35 cellular contexts compared by ENCODE assay signal in the genomic region with DNA sequence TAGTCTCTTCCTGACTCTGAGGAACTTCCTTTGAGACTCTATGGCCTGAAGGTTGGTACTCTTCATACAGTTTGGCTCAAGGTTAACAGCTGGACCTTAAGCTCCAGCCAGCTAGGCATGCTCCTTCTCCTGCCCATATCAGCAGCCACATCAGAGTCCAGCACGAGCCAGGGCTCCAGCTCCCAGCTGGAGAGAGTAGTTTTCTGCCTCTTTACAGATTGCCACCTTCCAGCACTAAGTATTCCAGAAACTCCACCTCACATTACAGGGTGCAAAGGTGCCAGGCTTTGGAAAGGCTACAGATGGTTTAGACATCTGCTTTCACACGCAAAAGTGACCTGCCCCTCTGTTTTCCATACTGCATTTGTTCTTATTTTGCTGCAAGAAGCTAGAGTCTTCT. TPM values are rescaled to one million over a fixed set of nuclear protein-coding genes. Genes with fewer than 3 reads are reported as not detected.
"Had no signal": no experiment of that assay in that cellular context is flagged by ENCODE, and none has a peak within 500 bp of the region (broad histone marks: within the 10 kb centered on the region; RNA-seq: fewer than 3 reads in every experiment).

No MANE protein-coding gene starts in this region.

- H3K4me3 Mint-ChIP-seq: activated CD4-positive, alpha-beta memory T cell treated with anti-CD3 and anti-CD28 coated beads for 36 hours; activated CD4-positive, alpha-beta T cell treated with anti-CD3 and anti-CD28 coated beads for 36 hours; activated CD4-positive, alpha-beta T cell treated with anti-CD3 and anti-CD28 coated beads, Interleukin-2, amount 10 ng/mL, durations not matched to agents 24 days and 14 days; activated CD8-positive, alpha-beta memory T cell treated with anti-CD3 and anti-CD28 coated beads, Interleukin-2, amount 10 ng/mL, durations not matched to agents 7 days and 5 days; activated CD8-positive, alpha-beta T cell treated with anti-CD3 and anti-CD28 coated beads, Interleukin-2, amount 10 ng/mL, durations not matched to agents 7 days and 5 days; activated naive CD4-positive, alpha-beta T cell treated with anti-CD3 and anti-CD28 coated beads for 36 hours; activated naive CD4-positive, alpha-beta T cell treated with anti-CD3 and anti-CD28 coated beads, Interleukin-2, amount 50 U/mL, for 24 hours; activated naive CD8-positive, alpha-beta T cell treated with anti-CD3 and anti-CD28 coated beads for 36 hours; activated naive CD8-positive, alpha-beta T cell treated with anti-CD3 and anti-CD28 coated beads, Interleukin-2, amount 50 U/mL, for 24 hours; activated T-helper 1 cell treated with anti-CD3 and anti-CD28 coated beads, Interleukin-12 subunit alpha, Interleukin-12 subunit beta, Interleukin-2, Interleukin-4 antibody, amounts not matched to agents 30 ng/mL and 10 ng/mL and 1 ng/mL, durations not matched to agents 14 hours and 24 hours and 36 hours; brain; T-helper 17 cell; T-helper 2 cell treated with Interferon-gamma antibody and Interleukin-4, amounts not matched to agents 5 μg/mL and 100 μg/mL, for 36 hours had no signal

- H3K36me3 ChIP-seq: adrenal gland, breast epithelium, cardiac muscle cell, colonic mucosa, esophagus squamous epithelium, gastroesophageal sphincter had no signal

- H3K36me3 Mint-ChIP-seq: activated CD4-positive, alpha-beta memory T cell treated with anti-CD3 and anti-CD28 coated beads for 36 hours; activated CD8-positive, alpha-beta memory T cell treated with anti-CD3 and anti-CD28 coated beads, Interleukin-2, amount 10 ng/mL, durations not matched to agents 7 days and 5 days; activated naive CD4-positive, alpha-beta T cell treated with anti-CD3 and anti-CD28 coated beads, Interleukin-2, amount 50 U/mL, for 24 hours; activated naive CD8-positive, alpha-beta T cell treated with anti-CD3 and anti-CD28 coated beads for 36 hours; brain had no signal

- H3K4me1 Mint-ChIP-seq: activated CD4-positive, alpha-beta T cell treated with anti-CD3 and anti-CD28 coated beads, Interleukin-2, amount 10 ng/mL, durations not matched to agents 24 days and 14 days had no signal

- H3K4me3 ChIP-seq: adrenal gland, breast epithelium, cardiac muscle cell, colonic mucosa, esophagus squamous epithelium, gastroesophageal sphincter had no signal

- H3K27ac Mint-ChIP-seq: activated CD4-positive, alpha-beta memory T cell treated with anti-CD3 and anti-CD28 coated beads for 36 hours; activated CD4-positive, alpha-beta T cell treated with anti-CD3 and anti-CD28 coated beads for 36 hours; activated CD4-positive, alpha-beta T cell treated with anti-CD3 and anti-CD28 coated beads, Interleukin-2, amount 10 ng/mL, durations not matched to agents 24 days and 14 days; activated CD8-positive, alpha-beta memory T cell treated with anti-CD3 and anti-CD28 coated beads, Interleukin-2, amount 10 ng/mL, durations not matched to agents 7 days and 5 days; activated CD8-positive, alpha-beta T cell treated with anti-CD3 and anti-CD28 coated beads, Interleukin-2, amount 10 ng/mL, durations not matched to agents 7 days and 5 days; activated naive CD4-positive, alpha-beta T cell treated with anti-CD3 and anti-CD28 coated beads for 36 hours; activated naive CD4-positive, alpha-beta T cell treated with anti-CD3 and anti-CD28 coated beads, Interleukin-2, amount 50 U/mL, for 24 hours; activated naive CD8-positive, alpha-beta T cell treated with anti-CD3 and anti-CD28 coated beads for 36 hours; activated naive CD8-positive, alpha-beta T cell treated with anti-CD3 and anti-CD28 coated beads, Interleukin-2, amount 50 U/mL, for 24 hours; activated T-helper 1 cell treated with anti-CD3 and anti-CD28 coated beads, Interleukin-12 subunit alpha, Interleukin-12 subunit beta, Interleukin-2, Interleukin-4 antibody, amounts not matched to agents 30 ng/mL and 10 ng/mL and 1 ng/mL, durations not matched to agents 14 hours and 24 hours and 36 hours; activated T-helper 2 cell treated with anti-CD3 and anti-CD28 coated beads, Interferon-gamma antibody, Interleukin-2, Interleukin-4, amounts not matched to agents 10 μg/mL and 5 μg/mL and 100 μg/mL, durations not matched to agents 14 hours and 24 hours and 36 hours; brain; T-helper 17 cell; T-helper 2 cell treated with Interferon-gamma antibody and Interleukin-4, amounts not matched to agents 5 μg/mL and 100 μg/mL, for 36 hours had no signal

- H3K27me3 Mint-ChIP-seq: activated CD4-positive, alpha-beta memory T cell treated with anti-CD3 and anti-CD28 coated beads for 36 hours; activated CD4-positive, alpha-beta T cell treated with anti-CD3 and anti-CD28 coated beads for 36 hours; activated naive CD4-positive, alpha-beta T cell treated with anti-CD3 and anti-CD28 coated beads, Interleukin-2, amount 50 U/mL, for 24 hours; activated naive CD8-positive, alpha-beta T cell treated with anti-CD3 and anti-CD28 coated beads for 36 hours; activated naive CD8-positive, alpha-beta T cell treated with anti-CD3 and anti-CD28 coated beads, Interleukin-2, amount 50 U/mL, for 24 hours had no signal

- H3K4me1 ChIP-seq: adrenal gland, breast epithelium, colonic mucosa, esophagus squamous epithelium, gastroesophageal sphincter had no signal

- H3K27ac ChIP-seq: adrenal gland, breast epithelium, cardiac muscle cell, colonic mucosa, epithelial cell of prostate, esophagus squamous epithelium, gastroesophageal sphincter had no signal

- DNase-seq: activated CD4-positive, alpha-beta memory T cell treated with anti-CD3 and anti-CD28 coated beads for 36 hours; activated CD4-positive, alpha-beta T cell treated with anti-CD3 and anti-CD28 coated beads for 36 hours; activated CD4-positive, alpha-beta T cell treated with anti-CD3 and anti-CD28 coated beads, Interleukin-2, amount 10 ng/mL, durations not matched to agents 24 days and 14 days; activated CD4-positive, CD25-positive, alpha-beta regulatory T cell; activated CD4-positive, CD25-positive, alpha-beta regulatory T cell treated with anti-CD3 and anti-CD28 coated beads, Interleukin-2, amount 50 U/mL, for 72 hours; activated CD8-positive, alpha-beta memory T cell treated with anti-CD3 and anti-CD28 coated beads, Interleukin-2, amount 10 ng/mL, durations not matched to agents 7 days and 5 days; activated CD8-positive, alpha-beta memory T cell treated with anti-CD3 and anti-CD28 coated beads, Interleukin-2, amount 50 U/mL, for 4 hours; activated CD8-positive, alpha-beta T cell treated with anti-CD3 and anti-CD28 coated beads, Interleukin-2, amount 10 ng/mL, durations not matched to agents 7 days and 5 days; activated effector memory CD4-positive, alpha-beta T cell treated with anti-CD3 and anti-CD28 coated beads, Interleukin-2, amount 50 U/mL, for 16 hours; activated naive CD4-positive, alpha-beta T cell treated with anti-CD3 and anti-CD28 coated beads for 36 hours; activated naive CD8-positive, alpha-beta T cell treated with anti-CD3 and anti-CD28 coated beads for 36 hours; activated naive CD8-positive, alpha-beta T cell treated with anti-CD3 and anti-CD28 coated beads, Interleukin-2, amount 50 U/mL, for 24 hours; activated T-cell treated with anti-CD3 and anti-CD28 coated beads, Interleukin-2, amount 50 U/mL, for 1 hour; activated T-cell treated with anti-CD3 and anti-CD28 coated beads, Interleukin-2, amount 50 U/mL, for 48 hours; adrenal gland; amygdala; aorta; central memory CD4-positive, alpha-beta T cell; cerebellar nuclear complex; colonic mucosa; effector CD8-positive, alpha-beta T cell; esophagus squamous epithelium; foreskin melanocyte; T-helper 1 cell; T-helper 17 cell; T1000 had no signal

- H3K9me3 ChIP-seq: adrenal gland, breast epithelium, colonic mucosa, esophagus squamous epithelium, gastroesophageal sphincter had no signal

- ATAC-seq: activated CD4-positive, alpha-beta T cell treated with anti-CD3 and anti-CD28 coated beads for 36 hours; activated CD8-positive, alpha-beta memory T cell treated with anti-CD3 and anti-CD28 coated beads, Interleukin-2, amount 10 ng/mL, durations not matched to agents 7 days and 5 days; activated CD8-positive, alpha-beta T cell treated with anti-CD3 and anti-CD28 coated beads, Interleukin-2, amount 10 ng/mL, durations not matched to agents 7 days and 5 days; activated naive CD8-positive, alpha-beta T cell treated with anti-CD3 and anti-CD28 coated beads, Interleukin-2, amount 50 U/mL, for 24 hours; gastroesophageal sphincter; T-helper 17 cell had no signal

- H3K27me3 ChIP-seq: adrenal gland, breast epithelium, cardiac muscle cell, colonic mucosa, esophagus squamous epithelium had no signal

- H3K9me3 Mint-ChIP-seq: activated CD4-positive, alpha-beta memory T cell treated with anti-CD3 and anti-CD28 coated beads for 36 hours; activated CD4-positive, alpha-beta T cell treated with anti-CD3 and anti-CD28 coated beads, Interleukin-2, amount 10 ng/mL, durations not matched to agents 24 days and 14 days; activated naive CD4-positive, alpha-beta T cell treated with anti-CD3 and anti-CD28 coated beads for 36 hours; activated naive CD4-positive, alpha-beta T cell treated with anti-CD3 and anti-CD28 coated beads, Interleukin-2, amount 50 U/mL, for 24 hours; activated naive CD8-positive, alpha-beta T cell treated with anti-CD3 and anti-CD28 coated beads for 36 hours; activated naive CD8-positive, alpha-beta T cell treated with anti-CD3 and anti-CD28 coated beads, Interleukin-2, amount 50 U/mL, for 24 hours; activated T-helper 1 cell treated with anti-CD3 and anti-CD28 coated beads, Interleukin-12 subunit alpha, Interleukin-12 subunit beta, Interleukin-2, Interleukin-4 antibody, amounts not matched to agents 30 ng/mL and 10 ng/mL and 1 ng/mL, durations not matched to agents 14 hours and 24 hours and 36 hours; activated T-helper 2 cell treated with anti-CD3 and anti-CD28 coated beads, Interferon-gamma antibody, Interleukin-2, Interleukin-4, amounts not matched to agents 10 μg/mL and 5 μg/mL and 100 μg/mL, durations not matched to agents 14 hours and 24 hours and 36 hours; T-helper 2 cell treated with Interferon-gamma antibody and Interleukin-4, amounts not matched to agents 5 μg/mL and 100 μg/mL, for 36 hours had no signal

RNA-seq across cellular contexts. Expression of gene UBASH3B, which starts 29.3 kb away (rescaled TPM):
- polyA plus RNA-seq: cardiac muscle cell had no signal
